13 cellular contexts compared by ENCODE assay signal in the genomic region with DNA sequence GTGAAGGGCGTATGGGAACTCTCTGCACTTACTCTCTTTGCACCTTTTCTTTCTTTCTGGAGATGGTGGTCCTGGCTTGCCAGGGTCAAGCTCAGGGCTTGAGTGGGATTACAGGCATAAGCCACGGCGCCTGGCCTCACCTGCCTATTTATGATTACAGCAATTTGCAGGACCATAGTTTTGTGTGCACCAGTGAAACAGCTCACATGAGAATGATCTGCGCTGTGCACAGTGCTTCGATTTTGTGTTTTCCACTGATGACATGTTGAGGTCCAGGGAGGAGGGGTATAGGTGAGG.
"Had no signal": no experiment of that assay in that cellular context is flagged by ENCODE, and none has a peak within 500 bp of the region (broad histone marks: within the 10 kb centered on the region; RNA-seq: fewer than 3 reads in every experiment).

No MANE protein-coding gene starts in this region.

- H3K36me3 ChIP-seq: WERI-Rb-1 had no signal

- H3K4me3 Mint-ChIP-seq: activated naive CD8-positive, alpha-beta T cell treated with anti-CD3 and anti-CD28 coated beads for 36 hours; activated T-cell treated with anti-CD3 and anti-CD28 coated beads, Interleukin-2, amount 50 U/mL, for 24 hours; brain; mesothelial cell of epicardium; stimulated activated memory B cell treated with anti-CD40 and anti-IgM and Interleukin-4, amounts not matched to agents 10 μg/mL and 1 μg/mL and 100 μg/mL, for 72 hours had no signal

- H3K27me3 Mint-ChIP-seq: activated naive CD8-positive, alpha-beta T cell treated with anti-CD3 and anti-CD28 coated beads for 36 hours; activated T-cell treated with anti-CD3 and anti-CD28 coated beads, Interleukin-2, amount 50 U/mL, for 24 hours; stimulated activated memory B cell treated with anti-CD40 and anti-IgM and Interleukin-4, amounts not matched to agents 10 μg/mL and 1 μg/mL and 100 μg/mL, for 72 hours had no signal

- H3K9me3 Mint-ChIP-seq: activated naive CD8-positive, alpha-beta T cell treated with anti-CD3 and anti-CD28 coated beads for 36 hours; activated T-cell treated with anti-CD3 and anti-CD28 coated beads, Interleukin-2, amount 50 U/mL, for 24 hours; mesothelial cell of epicardium; stimulated activated memory B cell treated with anti-CD40 and anti-IgM and Interleukin-4, amounts not matched to agents 10 μg/mL and 1 μg/mL and 100 μg/mL, for 72 hours had no signal

- ATAC-seq: stimulated activated memory B cell treated with anti-CD40 and anti-IgM and Interleukin-4, amounts not matched to agents 10 μg/mL and 1 μg/mL and 100 μg/mL, for 72 hours had no signal

- H3K27ac Mint-ChIP-seq: mesothelial cell of epicardium had no signal

- H3K4me3 ChIP-seq: lung, SK-N-MC had no signal

- H3K36me3 Mint-ChIP-seq: brain; mesothelial cell of epicardium; stimulated activated memory B cell treated with anti-CD40 and anti-IgM and Interleukin-4, amounts not matched to agents 10 μg/mL and 1 μg/mL and 100 μg/mL, for 72 hours had no signal

- DNase-seq: activated CD4-positive, alpha-beta T cell treated with anti-CD3 and anti-CD28 coated beads for 48 hours; activated naive CD8-positive, alpha-beta T cell treated with anti-CD3 and anti-CD28 coated beads for 36 hours; activated T-cell treated with anti-CD3 and anti-CD28 coated beads, Interleukin-2, amount 50 U/mL, for 24 hours; effector CD8-positive, alpha-beta T cell; foreskin fibroblast; retina; stimulated activated CD4-positive, alpha-beta T cell treated with anti-CD3 and anti-CD28 coated beads, Interleukin-2, amount 100 ng/mL, for 48 hours; WERI-Rb-1 had no signal

- H3K27ac ChIP-seq: SK-N-MC, WERI-Rb-1 had no signal
